ENCODE assay signal across 13 cellular contexts in the genomic region with DNA sequence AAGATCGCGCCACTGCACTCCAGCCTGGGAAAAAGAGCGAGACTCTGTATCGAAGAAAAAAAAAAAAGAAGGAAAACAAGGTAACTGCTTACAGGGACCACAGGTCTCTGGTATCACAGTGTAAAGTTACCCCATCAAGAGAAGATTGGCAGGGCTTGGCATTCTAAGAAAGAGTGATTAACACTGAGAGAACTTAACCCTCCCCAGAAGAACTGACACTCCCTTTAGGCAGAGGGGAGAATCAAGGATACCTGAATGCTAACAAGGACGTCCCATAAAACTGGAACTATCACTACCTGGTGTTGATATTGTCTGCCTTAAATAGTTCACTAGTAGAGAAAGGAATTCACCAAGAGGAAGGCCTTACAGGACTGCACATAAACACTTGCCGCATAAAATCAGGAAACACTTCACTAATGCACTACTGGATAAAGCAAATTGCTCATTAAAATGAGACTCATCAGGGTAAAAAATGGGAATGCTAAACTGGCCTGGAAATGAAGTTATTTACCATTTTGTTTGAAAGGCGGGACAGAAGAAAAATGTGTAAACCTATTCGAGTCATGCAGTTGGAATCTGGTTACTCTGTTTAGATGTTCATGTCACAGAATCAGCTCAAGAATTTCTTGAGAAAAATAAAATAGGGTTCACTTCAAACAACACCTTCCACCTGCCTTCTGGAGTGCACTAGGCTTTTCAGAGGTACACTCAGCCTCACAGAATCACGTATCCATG.
DNase-seq lines count a peak whose midpoint lies in the region; ATAC-seq and TF ChIP-seq lines count a peak whose summit lies in the region.
"Had no signal": no experiment of that assay in that cellular context is flagged by ENCODE, and none has a peak within 500 bp of the region (broad histone marks: within the 10 kb centered on the region; RNA-seq: fewer than 3 reads in every experiment).

No MANE protein-coding gene starts in this region.

- no peak for TF ChIP-seq EP300 in transverse colon (IDR thresholded peaks at IDR 0.05; ENCODE audit: low read depth)

- H3K27me3 ChIP-seq in transverse colon: no peaks in the 10 kb centered on the region
- H3K27me3 ChIP-seq: brain microvascular endothelial cell, upper lobe of right lung had no signal

- no peaks in the 10 kb centered on the region for H3K36me3 ChIP-seq in transverse colon
- H3K36me3 ChIP-seq: brain microvascular endothelial cell, upper lobe of right lung had no signal

- H3K9me3 Mint-ChIP-seq in activated naive CD4-positive, alpha-beta T cell treated with anti-CD3 and anti-CD28 coated beads, Interleukin-2, amount 50 U/mL, for 72 hours: no peaks in the 10 kb centered on the region
- no peaks in the 10 kb centered on the region for H3K9me3 Mint-ChIP-seq in WTC11

- peak in 1 of 2 donors; percentile 15 for ATAC-seq in activated naive CD4-positive, alpha-beta T cell treated with anti-CD3 and anti-CD28 coated beads, Interleukin-2, amount 50 U/mL, for 72 hours
- ATAC-seq in WTC11 (no peak), GM21447 (IDR thresholded peaks at IDR 0.05; ENCODE audit: unreplicated experiment) (no peak)
- ATAC-seq: upper lobe of right lung had no signal

- TF ChIP-seq CTCF in WTC11 (IDR thresholded peaks at IDR 0.05) (no peak), transverse colon (IDR thresholded peaks at IDR 0.05) (no peak)

- 65 to 75% methylated on average over 9 of the region's 9 CpGs for WGBS in transverse colon (ENCODE audit: low coverage in 1 of 2), 2 donors

- H3K27ac ChIP-seq in transverse colon: peak overlapping the region; percentile 73 to 83 (median 80)
- H3K27ac ChIP-seq: brain microvascular endothelial cell, upper lobe of right lung had no signal

- peaks cover 23% of the 10 kb centered on the region for H3K4me1 Mint-ChIP-seq in WTC11

- H3K9me3 ChIP-seq in transverse colon: no peaks in the 10 kb centered on the region
- H3K9me3 ChIP-seq: upper lobe of right lung had no signal

- H3K27me3 Mint-ChIP-seq in WTC11 (ENCODE audit: low read depth): no peaks in the 10 kb centered on the region
- H3K27me3 Mint-ChIP-seq: activated CD8-positive, alpha-beta memory T cell treated with anti-CD3 and anti-CD28 coated beads, Interleukin-2, amount 10 ng/mL, durations not matched to agents 7 days and 5 days had no signal

- peak overlapping the region; percentile 96 to 97 for H3K27ac Mint-ChIP-seq in activated naive CD4-positive, alpha-beta T cell treated with anti-CD3 and anti-CD28 coated beads, Interleukin-2, amount 50 U/mL, for 72 hours
- peak overlapping the region; percentile 2; the same call in 1 of the 2 replicates for H3K27ac Mint-ChIP-seq in WTC11

- intact Hi-C loops in transverse colon (cut with DNase I; ENCODE audit: low total_unique reads): no loop called here

- no peak for DNase-seq in activated naive CD4-positive, alpha-beta T cell treated with anti-CD3 and anti-CD28 coated beads, Interleukin-2, amount 50 U/mL, for 72 hours (ENCODE audit: low spot score in 2 of 2)
- DNase-seq in activated naive CD4-positive, alpha-beta T cell treated with Interleukin-2 at 50 U/mL for 16 hours: no peak
- DNase-seq in WTC11 (ENCODE audit: low spot score) (no peak), iris pigment epithelial cell (ENCODE audit: low read depth) (peak; percentile 67), transverse colon (no peak), pons (ENCODE audit: low spot score) (no peak), NCI-H146 treated with DMSO at 0.1 percent for 48 hours (lab: John Stamatoyannopoulos, UW; ENCODE audit: unreplicated experiment) (no peak)
- DNase-seq: activated CD8-positive, alpha-beta memory T cell treated with anti-CD3 and anti-CD28 coated beads, Interleukin-2, amount 10 ng/mL, durations not matched to agents 7 days and 5 days; AML-193; brain microvascular endothelial cell; erythroblast; upper lobe of right lung had no signal

- H3K36me3 Mint-ChIP-seq in activated naive CD4-positive, alpha-beta T cell treated with anti-CD3 and anti-CD28 coated beads, Interleukin-2, amount 50 U/mL, for 72 hours: peaks cover 6 to 18% of the 10 kb centered on the region in 2 donors
- H3K36me3 Mint-ChIP-seq in WTC11: no peaks in the 10 kb centered on the region

- in situ Hi-C loops in transverse colon (cut with MboI; ENCODE audit: low pct_ligation_motif_present in 1 of 4, low pct_unique_long_range_greater_than_20kb in 1 of 4, low sequenced_read_pairs in 3 of 4): no loop called here

- no peak for TF ChIP-seq POLR2A in transverse colon (IDR thresholded peaks at IDR 0.05)

- POLR2A ChIA-PET in WTC11 (lab: Charles Lee): no interaction called here

- CTCF ChIA-PET in WTC11 (lab: Charles Lee): no interaction called here

- no peak overlapping the region for H3K4me3 Mint-ChIP-seq in WTC11
- H3K4me3 Mint-ChIP-seq: activated CD8-positive, alpha-beta memory T cell treated with anti-CD3 and anti-CD28 coated beads, Interleukin-2, amount 10 ng/mL, durations not matched to agents 7 days and 5 days had no signal

- peaks cover 0 to 29% (median 18%) of the 10 kb centered on the region in 4 donors for H3K4me1 ChIP-seq in transverse colon

- peak overlapping the region in 2 of 4 donors; percentile 15 to 17 for H3K4me3 ChIP-seq in transverse colon
- H3K4me3 ChIP-seq: upper lobe of right lung had no signal

TF ChIP-seq in WTC11, 78 proteins besides CTCF, POLR2A, EP300 and RAD21:
- TF ChIP-seq ZNF396 (CRISPR knock-in tag; IDR thresholded peaks at IDR 0.05; ENCODE audit: borderline replicate concordance) (no peak), GTF2I (CRISPR knock-in tag; conservative IDR thresholded peaks at IDR 0.05) (no peak), CREB1 (CRISPR knock-in tag; IDR thresholded peaks at IDR 0.05) (no peak), NFYB (CRISPR knock-in tag; conservative IDR thresholded peaks at IDR 0.05; ENCODE audit: low read depth) (no peak), USF1 (CRISPR knock-in tag; IDR thresholded peaks at IDR 0.05) (no peak), ZNF263 (CRISPR knock-in tag; IDR thresholded peaks at IDR 0.05; ENCODE audit: low read depth) (no peak), PRRX2 (CRISPR knock-in tag; IDR thresholded peaks at IDR 0.05) (no peak), ZNF671 (CRISPR knock-in tag; IDR thresholded peaks at IDR 0.05) (no peak)
- TF ChIP-seq, protein P1, sequence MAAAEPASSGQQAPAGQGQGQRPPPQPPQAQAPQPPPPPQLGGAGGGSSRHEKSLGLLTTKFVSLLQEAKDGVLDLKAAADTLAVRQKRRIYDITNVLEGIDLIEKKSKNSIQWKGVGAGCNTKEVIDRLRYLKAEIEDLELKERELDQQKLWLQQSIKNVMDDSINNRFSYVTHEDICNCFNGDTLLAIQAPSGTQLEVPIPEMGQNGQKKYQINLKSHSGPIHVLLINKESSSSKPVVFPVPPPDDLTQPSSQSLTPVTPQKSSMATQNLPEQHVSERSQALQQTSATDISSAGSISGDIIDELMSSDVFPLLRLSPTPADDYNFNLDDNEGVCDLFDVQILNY (CRISPR knock-in tag; IDR thresholded peaks at IDR 0.05): no peak
- TF ChIP-seq, protein P2, sequence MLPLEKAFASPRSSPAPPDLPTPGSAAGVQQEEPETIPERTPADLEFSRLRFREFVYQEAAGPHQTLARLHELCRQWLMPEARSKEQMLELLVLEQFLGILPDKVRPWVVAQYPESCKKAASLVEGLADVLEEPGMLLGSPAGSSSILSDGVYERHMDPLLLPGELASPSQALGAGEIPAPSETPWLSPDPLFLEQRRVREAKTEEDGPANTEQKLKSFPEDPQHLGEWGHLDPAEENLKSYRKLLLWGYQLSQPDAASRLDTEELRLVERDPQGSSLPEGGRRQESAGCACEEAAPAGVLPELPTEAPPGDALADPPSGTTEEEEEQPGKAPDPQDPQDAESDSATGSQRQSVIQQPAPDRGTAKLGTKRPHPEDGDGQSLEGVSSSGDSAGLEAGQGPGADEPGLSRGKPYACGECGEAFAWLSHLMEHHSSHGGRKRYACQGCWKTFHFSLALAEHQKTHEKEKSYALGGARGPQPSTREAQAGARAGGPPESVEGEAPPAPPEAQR (CRISPR knock-in tag; IDR thresholded peaks at IDR 0.05): no peak
TF ChIP-seq in WTC11: peak in this region for 0.
